16 cellular contexts compared by ENCODE assay signal in the genomic region with DNA sequence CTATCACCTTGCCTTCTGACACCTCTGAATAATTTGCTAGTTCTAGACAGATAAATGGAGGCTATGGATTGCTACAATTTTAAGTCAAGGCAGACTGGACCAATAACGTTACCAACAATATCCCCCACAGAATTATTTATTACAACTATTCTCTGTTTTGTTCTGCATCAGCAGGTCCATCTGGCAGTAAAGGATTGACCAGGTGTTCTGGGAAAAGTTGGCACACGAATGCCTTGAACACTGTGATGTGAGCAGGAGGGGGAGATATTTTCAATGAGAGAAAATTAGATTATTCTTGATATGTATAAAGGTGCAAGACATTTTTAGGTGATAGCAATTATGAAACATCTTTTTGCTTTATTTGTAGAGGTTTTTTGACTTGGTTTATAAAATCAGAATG.
DNase-seq lines count a peak whose midpoint lies in the region; ATAC-seq lines count a peak whose summit lies in the region.
"Had no signal": no experiment of that assay in that cellular context is flagged by ENCODE, and none has a peak within 500 bp of the region (broad histone marks: within the 10 kb centered on the region; RNA-seq: fewer than 3 reads in every experiment).

No MANE protein-coding gene starts in this region.

- no peak for ATAC-seq in GM19351 (IDR thresholded peaks at IDR 0.05; ENCODE audit: unreplicated experiment)
- ATAC-seq: HepG2, PC-3 had no signal

- DNase-seq in DMS 273 (lab: John Stamatoyannopoulos, UW; ENCODE audit: unreplicated experiment) (peak; percentile 85), NCI-H1092 treated with DMSO at 0.1 percent for 48 hours (lab: John Stamatoyannopoulos, UW) (peak; percentile 74), NCI-H524 treated with DMSO at 0.1 percent for 48 hours (lab: John Stamatoyannopoulos, UW) (peak; percentile 81), cerebellum (ENCODE audit: low spot score) (peak; percentile 40), NCI-H1436 (lab: John Stamatoyannopoulos, UW) (no peak), GM19240 (ENCODE audit: insufficient read length, low spot score) (no peak)
- DNase-seq: KBM-7, NCI-H1436 treated with DMSO at 0.1 percent for 48 hours, NCI-H2227 treated with DMSO at 0.1 percent for 48 hours, NCI-H526 treated with DMSO at 0.1 percent for 48 hours, PC-3, RPMI8226, SHP77 treated with DMSO at 0.1 percent for 48 hours, SK-N-SH had no signal

Comparison
In these comparisons a context has a peak if more than half of its experiments do, and no peak if none do; other contexts are left out.
1. DNase-seq: peak in DMS 273 (single experiment), NCI-H1092 treated with DMSO at 0.1 percent for 48 hours (single experiment), NCI-H524 treated with DMSO at 0.1 percent for 48 hours (single experiment) and cerebellum (single experiment); none in NCI-H1436 (single experiment) and GM19240 (single experiment).